ENCODE assay signal across 1 cellular context in genomic region chr1:119816407-119816806, GRCh38.
TF ChIP-seq lines count a peak whose summit lies in the region.

No MANE protein-coding gene starts in this region.

TF ChIP-seq in HepG2, 621 proteins besides CTCF, POLR2A, EP300 and RAD21 (continued from another document and continues in another):
- peak; percentile 92 for TF ChIP-seq ARID3A (IDR thresholded peaks at IDR 0.05; ENCODE audit: low read depth, low read length)
- TF ChIP-seq HDAC2 (CRISPR knock-in tag; IDR thresholded peaks at IDR 0.05): peak; percentile 75; the same call in 1 of the 2 replicates
- no peak for TF ChIP-seq ZNF720 (CRISPR knock-in tag; IDR thresholded peaks at IDR 0.05)
- TF ChIP-seq, protein P1, sequence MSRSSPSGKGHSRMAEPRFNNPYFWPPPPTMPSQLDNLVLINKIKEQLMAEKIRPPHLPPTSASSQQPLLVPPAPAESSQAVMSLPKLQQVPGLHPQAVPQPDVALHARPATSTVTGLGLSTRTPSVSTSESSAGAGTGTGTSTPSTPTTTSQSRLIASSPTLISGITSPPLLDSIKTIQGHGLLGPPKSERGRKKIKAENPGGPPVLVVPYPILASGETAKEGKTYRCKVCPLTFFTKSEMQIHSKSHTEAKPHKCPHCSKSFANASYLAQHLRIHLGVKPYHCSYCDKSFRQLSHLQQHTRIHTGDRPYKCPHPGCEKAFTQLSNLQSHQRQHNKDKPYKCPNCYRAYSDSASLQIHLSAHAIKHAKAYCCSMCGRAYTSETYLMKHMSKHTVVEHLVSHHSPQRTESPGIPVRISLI (CRISPR knock-in tag; IDR thresholded peaks at IDR 0.05; ENCODE audit: borderline replicate concordance): peak; percentile 79; the same call in 1 of the 2 replicates
- no peak for TF ChIP-seq ATF1 (CRISPR knock-in tag; IDR thresholded peaks at IDR 0.05)
- no peak for TF ChIP-seq ZNF646 (CRISPR knock-in tag; IDR thresholded peaks at IDR 0.05)
- no peak for TF ChIP-seq NFE2L1 (CRISPR knock-in tag; IDR thresholded peaks at IDR 0.05; ENCODE audit: borderline replicate concordance)
- TF ChIP-seq ZNF543 (CRISPR knock-in tag; IDR thresholded peaks at IDR 0.05): 0 out of 2 replicates have a peak, but pooled peaks have one; percentile 23
- no peak for TF ChIP-seq ZFYVE20 (CRISPR knock-in tag; IDR thresholded peaks at IDR 0.05; ENCODE audit: borderline replicate concordance, low read depth)
- TF ChIP-seq THAP11 (CRISPR knock-in tag; IDR thresholded peaks at IDR 0.05): no peak
- TF ChIP-seq RORA (CRISPR knock-in tag; IDR thresholded peaks at IDR 0.05): no peak
- TF ChIP-seq, protein P2, sequence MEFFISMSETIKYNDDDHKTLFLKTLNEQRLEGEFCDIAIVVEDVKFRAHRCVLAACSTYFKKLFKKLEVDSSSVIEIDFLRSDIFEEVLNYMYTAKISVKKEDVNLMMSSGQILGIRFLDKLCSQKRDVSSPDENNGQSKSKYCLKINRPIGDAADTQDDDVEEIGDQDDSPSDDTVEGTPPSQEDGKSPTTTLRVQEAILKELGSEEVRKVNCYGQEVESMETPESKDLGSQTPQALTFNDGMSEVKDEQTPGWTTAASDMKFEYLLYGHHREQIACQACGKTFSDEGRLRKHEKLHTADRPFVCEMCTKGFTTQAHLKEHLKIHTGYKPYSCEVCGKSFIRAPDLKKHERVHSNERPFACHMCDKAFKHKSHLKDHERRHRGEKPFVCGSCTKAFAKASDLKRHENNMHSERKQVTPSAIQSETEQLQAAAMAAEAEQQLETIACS (CRISPR knock-in tag; IDR thresholded peaks at IDR 0.05): no peak
- no peak for TF ChIP-seq LBX2 (CRISPR knock-in tag; IDR thresholded peaks at IDR 0.05; ENCODE audit: borderline replicate concordance)
- TF ChIP-seq, protein P3, sequence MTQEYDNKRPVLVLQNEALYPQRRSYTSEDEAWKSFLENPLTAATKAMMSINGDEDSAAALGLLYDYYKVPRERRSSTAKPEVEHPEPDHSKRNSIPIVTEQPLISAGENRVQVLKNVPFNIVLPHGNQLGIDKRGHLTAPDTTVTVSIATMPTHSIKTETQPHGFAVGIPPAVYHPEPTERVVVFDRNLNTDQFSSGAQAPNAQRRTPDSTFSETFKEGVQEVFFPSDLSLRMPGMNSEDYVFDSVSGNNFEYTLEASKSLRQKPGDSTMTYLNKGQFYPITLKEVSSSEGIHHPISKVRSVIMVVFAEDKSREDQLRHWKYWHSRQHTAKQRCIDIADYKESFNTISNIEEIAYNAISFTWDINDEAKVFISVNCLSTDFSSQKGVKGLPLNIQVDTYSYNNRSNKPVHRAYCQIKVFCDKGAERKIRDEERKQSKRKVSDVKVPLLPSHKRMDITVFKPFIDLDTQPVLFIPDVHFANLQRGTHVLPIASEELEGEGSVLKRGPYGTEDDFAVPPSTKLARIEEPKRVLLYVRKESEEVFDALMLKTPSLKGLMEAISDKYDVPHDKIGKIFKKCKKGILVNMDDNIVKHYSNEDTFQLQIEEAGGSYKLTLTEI (CRISPR knock-in tag; conservative IDR thresholded peaks at IDR 0.05): no peak
- TF ChIP-seq ZNF207 (IDR thresholded peaks at IDR 0.05; ENCODE audit: borderline replicate concordance): no peak
- no peak for TF ChIP-seq ZNF30 (CRISPR knock-in tag; IDR thresholded peaks at IDR 0.05)
- TF ChIP-seq ETS1 (CRISPR knock-in tag; IDR thresholded peaks at IDR 0.05): no peak
- peak; percentile 54; the same call in 1 of the 2 replicates for TF ChIP-seq HNF4G (IDR thresholded peaks at IDR 0.05; ENCODE audit: borderline replicate concordance, low read depth, low read length)
- TF ChIP-seq HNF4G (CRISPR knock-in tag; IDR thresholded peaks at IDR 0.05; ENCODE audit: borderline replicate concordance, low read depth): no peak; the same call in 1 of the 2 replicates
- TF ChIP-seq NR2C2 (CRISPR knock-in tag; IDR thresholded peaks at IDR 0.05; ENCODE audit: borderline replicate concordance): no peak
- TF ChIP-seq FOXA1 (IDR thresholded peaks at IDR 0.05): no peak
- TF ChIP-seq FOXA1 (CRISPR knock-in tag; IDR thresholded peaks at IDR 0.05): peak; percentile 65
- TF ChIP-seq ZNF839 (CRISPR knock-in tag; IDR thresholded peaks at IDR 0.05; ENCODE audit: borderline replicate concordance): no peak
- no peak for TF ChIP-seq TEAD3 (CRISPR knock-in tag; optimal IDR thresholded peaks at IDR 0.05; ENCODE audit: borderline replicate concordance)
- TF ChIP-seq, protein P4, sequence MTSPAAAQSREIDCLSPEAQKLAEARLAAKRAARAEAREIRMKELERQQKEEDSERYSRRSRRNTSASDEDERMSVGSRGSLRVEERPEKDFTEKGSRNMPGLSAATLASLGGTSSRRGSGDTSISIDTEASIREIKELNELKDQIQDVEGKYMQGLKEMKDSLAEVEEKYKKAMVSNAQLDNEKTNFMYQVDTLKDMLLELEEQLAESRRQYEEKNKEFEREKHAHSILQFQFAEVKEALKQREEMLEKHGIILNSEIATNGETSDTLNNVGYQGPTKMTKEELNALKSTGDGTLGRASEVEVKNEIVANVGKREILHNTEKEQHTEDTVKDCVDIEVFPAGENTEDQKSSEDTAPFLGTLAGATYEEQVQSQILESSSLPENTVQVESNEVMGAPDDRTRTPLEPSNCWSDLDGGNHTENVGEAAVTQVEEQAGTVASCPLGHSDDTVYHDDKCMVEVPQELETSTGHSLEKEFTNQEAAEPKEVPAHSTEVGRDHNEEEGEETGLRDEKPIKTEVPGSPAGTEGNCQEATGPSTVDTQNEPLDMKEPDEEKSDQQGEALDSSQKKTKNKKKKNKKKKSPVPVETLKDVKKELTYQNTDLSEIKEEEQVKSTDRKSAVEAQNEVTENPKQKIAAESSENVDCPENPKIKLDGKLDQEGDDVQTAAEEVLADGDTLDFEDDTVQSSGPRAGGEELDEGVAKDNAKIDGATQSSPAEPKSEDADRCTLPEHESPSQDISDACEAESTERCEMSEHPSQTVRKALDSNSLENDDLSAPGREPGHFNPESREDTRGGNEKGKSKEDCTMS (CRISPR knock-in tag; conservative IDR thresholded peaks at IDR 0.05): no peak
- peak; percentile 87; the same call in 1 of the 2 replicates for TF ChIP-seq ETV5 (CRISPR knock-in tag; IDR thresholded peaks at IDR 0.05; ENCODE audit: borderline replicate concordance)
- TF ChIP-seq SMARCC2 (IDR thresholded peaks at IDR 0.05): no peak
- TF ChIP-seq, protein P5, sequence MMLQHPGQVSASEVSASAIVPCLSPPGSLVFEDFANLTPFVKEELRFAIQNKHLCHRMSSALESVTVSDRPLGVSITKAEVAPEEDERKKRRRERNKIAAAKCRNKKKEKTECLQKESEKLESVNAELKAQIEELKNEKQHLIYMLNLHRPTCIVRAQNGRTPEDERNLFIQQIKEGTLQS (CRISPR knock-in tag; IDR thresholded peaks at IDR 0.05): peak; percentile 70; the same call in 1 of the 2 replicates
- TF ChIP-seq RXRB (CRISPR knock-in tag; IDR thresholded peaks at IDR 0.05; ENCODE audit: borderline replicate concordance): peak; percentile 57; the same call in 1 of the 2 replicates
- TF ChIP-seq ZMYM2 (CRISPR knock-in tag; IDR thresholded peaks at IDR 0.05): 0 out of 2 replicates have a peak, but pooled peaks have one; percentile 40
- no peak for TF ChIP-seq MAFK (conservative IDR thresholded peaks at IDR 0.05 in 1 of 2, IDR thresholded peaks at IDR 0.05 in 1 of 2; ENCODE audit: low read length in 2 of 2)
- TF ChIP-seq ATF7 (IDR thresholded peaks at IDR 0.05): no peak
- no peak for TF ChIP-seq ATF7 (CRISPR knock-in tag; IDR thresholded peaks at IDR 0.05)
- no peak for TF ChIP-seq SNRNP70 (IDR thresholded peaks at IDR 0.05; ENCODE audit: low read depth, low read length)
- TF ChIP-seq ZNF619 (CRISPR knock-in tag; IDR thresholded peaks at IDR 0.05): no peak
- no peak for TF ChIP-seq ZNF317 (CRISPR knock-in tag; IDR thresholded peaks at IDR 0.05)
- TF ChIP-seq YEATS4 (CRISPR knock-in tag; IDR thresholded peaks at IDR 0.05; ENCODE audit: borderline replicate concordance): no peak
- TF ChIP-seq, protein P6, sequence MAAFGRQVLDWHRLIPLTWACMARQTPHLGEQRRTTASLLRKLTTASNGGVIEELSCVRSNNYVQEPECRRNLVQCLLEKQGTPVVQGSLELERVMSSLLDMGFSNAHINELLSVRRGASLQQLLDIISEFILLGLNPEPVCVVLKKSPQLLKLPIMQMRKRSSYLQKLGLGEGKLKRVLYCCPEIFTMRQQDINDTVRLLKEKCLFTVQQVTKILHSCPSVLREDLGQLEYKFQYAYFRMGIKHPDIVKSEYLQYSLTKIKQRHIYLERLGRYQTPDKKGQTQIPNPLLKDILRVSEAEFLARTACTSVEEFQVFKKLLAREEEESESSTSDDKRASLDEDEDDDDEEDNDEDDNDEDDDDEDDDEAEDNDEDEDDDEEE (CRISPR knock-in tag; IDR thresholded peaks at IDR 0.05): no peak
- TF ChIP-seq PRPF4 (IDR thresholded peaks at IDR 0.05; ENCODE audit: low read depth, low read length, poor library complexity, severe bottlenecking): no peak
- TF ChIP-seq STAT5B (CRISPR knock-in tag; IDR thresholded peaks at IDR 0.05): no peak
- TF ChIP-seq FOSL2 (CRISPR knock-in tag; IDR thresholded peaks at IDR 0.05): peak; percentile 93
- no peak for TF ChIP-seq ZNF557 (CRISPR knock-in tag; IDR thresholded peaks at IDR 0.05)
- no peak for TF ChIP-seq ZNF784 (CRISPR knock-in tag; IDR thresholded peaks at IDR 0.05; ENCODE audit: borderline replicate concordance)
